Comparison of ENCODE assay signal across 9 cellular contexts in genomic region chr17:82350182-82351030, GRCh38.
DNase-seq lines count a peak whose midpoint lies in the region; ATAC-seq lines count a peak whose summit lies in the region.
"Had no signal": no experiment of that assay in that cellular context is flagged by ENCODE, and none has a peak within 500 bp of the region (broad histone marks: within the 10 kb centered on the region; RNA-seq: fewer than 3 reads in every experiment).

No MANE protein-coding gene starts in this region.

- no peak overlapping the region for H3K27ac Mint-ChIP-seq in activated T-cell treated with anti-CD3 and anti-CD28 coated beads, Interleukin-2, amount 50 U/mL, for 24 hours
- H3K27ac Mint-ChIP-seq: activated naive CD4-positive, alpha-beta T cell treated with anti-CD3 and anti-CD28 coated beads, Interleukin-2, amount 50 U/mL, for 72 hours had no signal

- peak; percentile 16 to 35 for DNase-seq in NOMO-1 (lab: John Stamatoyannopoulos, UW; ENCODE audit: unreplicated experiment in 2 of 2)
- DNase-seq in NOMO-1 treated with dmso at 0.1 percent for 144 hours (lab: John Stamatoyannopoulos, UW; ENCODE audit: unreplicated experiment): no peak
- peak; percentile 94 for DNase-seq in NAMALWA (ENCODE audit: low spot score)
- peak; percentile 65 for DNase-seq in activated T-cell treated with anti-CD3 and anti-CD28 coated beads, Interleukin-2, amount 50 U/mL, for 24 hours
- peak; percentile 31 to 40 for DNase-seq in stimulated activated CD4-positive, alpha-beta T cell treated with anti-CD3 and anti-CD28 coated beads, Interleukin-4, amount 100 ng/mL, for 4 hours

- H3K4me3 Mint-ChIP-seq in activated T-cell treated with anti-CD3 and anti-CD28 coated beads, Interleukin-2, amount 50 U/mL, for 24 hours: no peak overlapping the region

- ATAC-seq in HG03108 (IDR thresholded peaks at IDR 0.05; ENCODE audit: unreplicated experiment): no peak
- ATAC-seq in GM19452 (IDR thresholded peaks at IDR 0.05; ENCODE audit: unreplicated experiment): no peak
- no peak for ATAC-seq in GM18520 (IDR thresholded peaks at IDR 0.05; ENCODE audit: unreplicated experiment)

- H3K9me3 Mint-ChIP-seq in activated T-cell treated with anti-CD3 and anti-CD28 coated beads, Interleukin-2, amount 50 U/mL, for 24 hours: no peaks in the 10 kb centered on the region
- H3K9me3 Mint-ChIP-seq: activated naive CD4-positive, alpha-beta T cell treated with anti-CD3 and anti-CD28 coated beads, Interleukin-2, amount 50 U/mL, for 72 hours had no signal

- H3K36me3 Mint-ChIP-seq in activated T-cell treated with anti-CD3 and anti-CD28 coated beads, Interleukin-2, amount 50 U/mL, for 24 hours (ENCODE audit: low read depth): no peaks in the 10 kb centered on the region
- H3K36me3 Mint-ChIP-seq: activated naive CD4-positive, alpha-beta T cell treated with anti-CD3 and anti-CD28 coated beads, Interleukin-2, amount 50 U/mL, for 72 hours had no signal

- H3K27me3 Mint-ChIP-seq in activated T-cell treated with anti-CD3 and anti-CD28 coated beads, Interleukin-2, amount 50 U/mL, for 24 hours: peaks cover 5% of the 10 kb centered on the region

- H3K4me1 Mint-ChIP-seq in activated T-cell treated with anti-CD3 and anti-CD28 coated beads, Interleukin-2, amount 50 U/mL, for 24 hours (ENCODE audit: low read depth): peaks cover 10% of the 10 kb centered on the region
